28 cellular contexts compared by ENCODE assay signal in the genomic region with DNA sequence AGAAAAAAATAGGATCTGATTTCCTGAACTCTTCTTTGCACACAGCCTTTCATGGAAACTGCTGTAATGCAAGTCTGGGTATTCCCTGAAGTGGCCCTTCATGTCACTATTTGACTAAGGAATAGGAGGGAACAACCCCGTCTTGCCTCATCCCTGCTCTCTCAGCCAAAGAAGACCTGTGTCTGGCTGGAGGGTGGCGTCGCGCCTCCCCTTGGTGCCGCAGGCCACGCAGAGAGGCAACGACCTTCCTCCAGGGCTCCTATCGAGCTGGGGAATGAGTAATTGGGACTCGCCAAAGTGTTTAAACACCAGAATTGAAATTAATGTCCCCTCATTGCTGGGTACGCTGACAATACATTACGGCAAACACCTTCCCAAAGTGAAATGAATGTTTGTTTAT.
DNase-seq lines count a peak whose midpoint lies in the region; ATAC-seq and TF ChIP-seq lines count a peak whose summit lies in the region.
"Had no signal": no experiment of that assay in that cellular context is flagged by ENCODE, and none has a peak within 500 bp of the region (broad histone marks: within the 10 kb centered on the region; RNA-seq: fewer than 3 reads in every experiment).

No MANE protein-coding gene starts in this region.

- H3K4me3 ChIP-seq in Caco-2 (ENCODE audit: low read depth, low read length) (no peak overlapping the region), body of pancreas (no peak overlapping the region), neuronal stem cell (ENCODE audit: low read length in 2 of 2) (no peak overlapping the region)
- H3K4me3 ChIP-seq: lung, MG63, mucosa of descending colon had no signal

- no peak overlapping the region for H4K91ac ChIP-seq in neuronal stem cell (ENCODE audit: low read depth, low read length, poor library complexity)

- H3K4me1 ChIP-seq in Caco-2 (peaks cover 28% of the 10 kb centered on the region), body of pancreas (peaks cover 66% of the 10 kb centered on the region), neuronal stem cell (ENCODE audit: control insufficient read depth in 2 of 2, insufficient read depth in 1 of 2, low read depth in 1 of 2, low read length in 2 of 2) (peaks cover 5 to 7% of the 10 kb centered on the region in 2 donors)

- POLR2A ChIA-PET in Caco-2 (lab: Charles Lee): no interaction called here

- H3K27ac Mint-ChIP-seq in Caco-2 (ENCODE audit: unreplicated experiment): peak overlapping the region; percentile 3
- H3K27ac Mint-ChIP-seq: CD4-positive, alpha-beta T cell; natural killer cell; stimulated activated naive B cell treated with anti-CD40 and anti-IgM and Interleukin-4, amounts not matched to agents 10 μg/mL and 1 μg/mL and 100 μg/mL, for 72 hours had no signal

- H2BK15ac ChIP-seq in neuronal stem cell (ENCODE audit: low read length): no peak overlapping the region

- TF ChIP-seq POLR2A in body of pancreas (IDR thresholded peaks at IDR 0.05): no peak

- BruUV-seq in Caco-2 (replicated peaks; lab: Mats Ljungman, UMichigan): no TSS peak

- H3K14ac ChIP-seq in neuronal stem cell (ENCODE audit: low read length): no peak overlapping the region

- H3K27me3 ChIP-seq in Caco-2 (replicated peaks; ENCODE audit: control insufficient read depth, insufficient read depth, low read length) (no peaks in the 10 kb centered on the region), body of pancreas (no peaks in the 10 kb centered on the region), neuronal stem cell (ENCODE audit: control insufficient read depth in 3 of 3, insufficient read depth in 3 of 3, low read depth in 1 of 3, low read length in 3 of 3) (no peaks in the 10 kb centered on the region)
- H3K27me3 ChIP-seq: brain microvascular endothelial cell, MG63 had no signal

- intact Hi-C loops in Caco-2 (cut with micrococcal nuclease; ENCODE audit: unreplicated experiment) (no loop called here), body of pancreas (cut with DNase I) (no loop called here)

- H3K36me3 ChIP-seq in Caco-2 (ENCODE audit: control insufficient read depth, insufficient read depth, low read length) (no peaks in the 10 kb centered on the region), body of pancreas (replicated peaks in 1 of 2; ENCODE audit: insufficient read depth in 1 of 2, low read depth in 2 of 2) (no peaks in the 10 kb centered on the region), neuronal stem cell (replicated peaks in 1 of 2; ENCODE audit: control insufficient read depth in 2 of 2, insufficient read depth in 2 of 2, low read length in 2 of 2) (peaks cover 0 to 4% of the 10 kb centered on the region in 2 donors)
- H3K36me3 ChIP-seq: brain microvascular endothelial cell, MG63 had no signal

- WGBS in body of pancreas, 2 donors: 58 to 83% methylated on average over 11 of the region's 11 CpGs
- no CpG with 5 or more reads among the region's 11 CpGs for WGBS in neuronal stem cell (ENCODE audit: extremely low coverage in 2 of 2, insufficient read length in 2 of 2, insufficient replicate concordance in 1 of 2), 2 donors

- H3K9ac ChIP-seq in neuronal stem cell (ENCODE audit: low read depth, low read length, poor library complexity): no peak overlapping the region

- H2BK12ac ChIP-seq in neuronal stem cell (ENCODE audit: low read length): no peak overlapping the region

- TF ChIP-seq CTCF in Caco-2 (IDR thresholded peaks at IDR 0.05; ENCODE audit: insufficient read depth in 1 of 2, low read depth in 1 of 2, low read length in 1 of 2, severe bottlenecking in 1 of 2, unreplicated experiment in 1 of 2): no peak
- no peak for TF ChIP-seq CTCF in body of pancreas (IDR thresholded peaks at IDR 0.05)

- ATAC-seq in body of pancreas: no peak
- ATAC-seq in HG03175 (IDR thresholded peaks at IDR 0.05; ENCODE audit: unreplicated experiment): no peak
- ATAC-seq: left cardiac atrium; mucosa of descending colon; natural killer cell; Panc1; stimulated activated naive B cell treated with anti-CD40 and anti-IgM and Interleukin-4, amounts not matched to agents 10 μg/mL and 1 μg/mL and 100 μg/mL, for 72 hours had no signal

- H3K27ac ChIP-seq in body of pancreas (peak overlapping the region in 3 of 4 donors; percentile 13 to 53 (median 32)), neuronal stem cell (replicated peaks; ENCODE audit: low read length) (peak overlapping the region; percentile 17)
- H3K27ac ChIP-seq: brain microvascular endothelial cell had no signal

- no peak overlapping the region for H4K8ac ChIP-seq in neuronal stem cell (ENCODE audit: low read depth, low read length)

- no peak overlapping the region for H3K4ac ChIP-seq in neuronal stem cell (ENCODE audit: low read length)

- H2BK120ac ChIP-seq in neuronal stem cell (ENCODE audit: low read depth, low read length): no peak overlapping the region

- no peaks in the 10 kb centered on the region for H3K9me3 ChIP-seq in Caco-2
- no peaks in the 10 kb centered on the region for H3K9me3 ChIP-seq in body of pancreas
- H3K9me3 ChIP-seq in neuronal stem cell (replicated peaks in 1 of 2; ENCODE audit: control insufficient read depth in 2 of 2, insufficient read depth in 1 of 2, low read depth in 1 of 2, low read length in 2 of 2): peaks cover 0 to 1% of the 10 kb centered on the region in 2 donors
- H3K9me3 ChIP-seq: MG63, mucosa of descending colon had no signal

- peaks cover 29% of the 10 kb centered on the region for H3K4me1 Mint-ChIP-seq in Caco-2 (ENCODE audit: low read depth, unreplicated experiment)
- H3K4me1 Mint-ChIP-seq: stimulated activated naive B cell treated with anti-CD40 and anti-IgM and Interleukin-4, amounts not matched to agents 10 μg/mL and 1 μg/mL and 100 μg/mL, for 72 hours had no signal

- H3K18ac ChIP-seq in neuronal stem cell (ENCODE audit: low read length): peak overlapping the region; percentile 7

- CTCF ChIA-PET in Caco-2 (lab: Charles Lee): interaction anchor here (1.7 kb wide), 1 partner anchor 15 kb away, joined by 5 read pairs; no protein-coding TSS in a partner anchor

- H2AK5ac ChIP-seq in neuronal stem cell (ENCODE audit: low read depth, low read length): no peak overlapping the region

- no peaks in the 10 kb centered on the region for H3K9me3 Mint-ChIP-seq in Caco-2 (ENCODE audit: unreplicated experiment)
- H3K9me3 Mint-ChIP-seq: CD4-positive, alpha-beta T cell; natural killer cell; stimulated activated naive B cell treated with anti-CD40 and anti-IgM and Interleukin-4, amounts not matched to agents 10 μg/mL and 1 μg/mL and 100 μg/mL, for 72 hours had no signal

- H3K79me1 ChIP-seq in neuronal stem cell (ENCODE audit: low read depth, low read length): peaks cover 2% of the 10 kb centered on the region

- H3K4me3 Mint-ChIP-seq in Caco-2 (ENCODE audit: unreplicated experiment): no peak overlapping the region
- H3K4me3 Mint-ChIP-seq: CD4-positive, alpha-beta T cell; natural killer cell; stimulated activated naive B cell treated with anti-CD40 and anti-IgM and Interleukin-4, amounts not matched to agents 10 μg/mL and 1 μg/mL and 100 μg/mL, for 72 hours had no signal

- no peak overlapping the region for H2AFZ ChIP-seq in neuronal stem cell (ENCODE audit: low read length)

- DNase-seq in Caco-2 (no peak), NCI-H1092 (lab: John Stamatoyannopoulos, UW) (peak; percentile 20), body of pancreas (no peak), neuronal stem cell (ENCODE audit: low spot score) (no peak), SIG-M5 (lab: John Stamatoyannopoulos, UW) (no peak)
- DNase-seq in activated CD4-positive, CD25-positive, alpha-beta regulatory T cell (lab: John Stamatoyannopoulos, UW): no peak
- DNase-seq: activated CD4-positive, alpha-beta T cell treated with anti-CD3 and anti-CD28 coated beads, Interleukin-2, amount 50 U/mL, for 48 hours; activated CD4-positive, CD25-positive, alpha-beta regulatory T cell treated with anti-CD3 and anti-CD28 coated beads, Interleukin-2, amount 50 U/mL, for 72 hours; activated naive CD4-positive, alpha-beta T cell treated with Interleukin-2 at 50 U/mL for 16 hours; activated T-cell treated with anti-CD3 and anti-CD28 coated beads, Interleukin-2, amount 50 U/mL, for 48 hours; brain microvascular endothelial cell; CD4-positive, alpha-beta T cell; hippocampal formation; KG1; left cardiac atrium; MG63; mucosa of descending colon; natural killer cell; NCI-H1436 treated with DMSO at 0.1 percent for 48 hours; NCI-H2171; NCI-H524 treated with DMSO at 0.1 percent for 48 hours; SHP77; stimulated activated naive B cell treated with anti-CD40 and anti-IgM and Interleukin-4, amounts not matched to agents 10 μg/mL and 1 μg/mL and 100 μg/mL, for 72 hours; substantia nigra; T-helper 2 cell had no signal

- no peak overlapping the region for H2BK5ac ChIP-seq in neuronal stem cell (ENCODE audit: low read length)

- peaks cover 21% of the 10 kb centered on the region for H3K36me3 Mint-ChIP-seq in Caco-2 (ENCODE audit: insufficient read depth, unreplicated experiment)
- H3K36me3 Mint-ChIP-seq: natural killer cell; stimulated activated naive B cell treated with anti-CD40 and anti-IgM and Interleukin-4, amounts not matched to agents 10 μg/mL and 1 μg/mL and 100 μg/mL, for 72 hours had no signal

- H3K4me2 ChIP-seq in neuronal stem cell (ENCODE audit: insufficient read depth, low read length, poor library complexity, severe bottlenecking): no peak overlapping the region

- H3K23ac ChIP-seq in neuronal stem cell (ENCODE audit: low read depth, low read length, poor library complexity): no peak overlapping the region

- H3K27me3 Mint-ChIP-seq in Caco-2 (ENCODE audit: insufficient read depth, unreplicated experiment): no peaks in the 10 kb centered on the region
- H3K27me3 Mint-ChIP-seq: CD4-positive, alpha-beta T cell; stimulated activated naive B cell treated with anti-CD40 and anti-IgM and Interleukin-4, amounts not matched to agents 10 μg/mL and 1 μg/mL and 100 μg/mL, for 72 hours had no signal
